In genomic region chr4:7049739-7050138, GRCh38 we compare ENCODE assay signal across 17 cellular contexts. TPM values are rescaled to one million over a fixed set of nuclear protein-coding genes. Genes with fewer than 3 reads are reported as not detected.
DNase-seq lines count a peak whose midpoint lies in the region; ATAC-seq and TF ChIP-seq lines count a peak whose summit lies in the region.
"Had no signal": no experiment of that assay in that cellular context is flagged by ENCODE, and none has a peak within 500 bp of the region (broad histone marks: within the 10 kb centered on the region; RNA-seq: fewer than 3 reads in every experiment).

No MANE protein-coding gene starts in this region.

- H3K4me3 Mint-ChIP-seq in stimulated activated effector memory CD8-positive, alpha-beta T cell treated with anti-CD3 and anti-CD28 coated beads, Interleukin-12 subunit alpha, Interleukin-12 subunit beta, amount 100 ng/mL, for 72 hours, result no peak overlapping the region
- H3K4me3 Mint-ChIP-seq in activated CD8-positive, alpha-beta memory T cell treated with anti-CD3 and anti-CD28 coated beads, Interleukin-2, amount 10 ng/mL, durations not matched to agents 7 days and 5 days, result no peak overlapping the region

- POLR2A ChIA-PET in RWPE1 (lab: Yijun Ruan, JAX; ENCODE audit: low non-redundant PET), result no interaction called here

- H3K27ac ChIP-seq in RWPE1, result peak overlapping the region; percentile 6; the same call in 1 of the 2 replicates

- H3K4me1 Mint-ChIP-seq in stimulated activated effector memory CD8-positive, alpha-beta T cell treated with anti-CD3 and anti-CD28 coated beads, Interleukin-12 subunit alpha, Interleukin-12 subunit beta, amount 100 ng/mL, for 72 hours, result peaks cover 68% of the 10 kb centered on the region
- peaks cover 36% of the 10 kb centered on the region for H3K4me1 Mint-ChIP-seq in activated CD8-positive, alpha-beta memory T cell treated with anti-CD3 and anti-CD28 coated beads, Interleukin-2, amount 10 ng/mL, durations not matched to agents 7 days and 5 days

- peaks cover 6 to 7% of the 10 kb centered on the region in 2 donors for H3K36me3 Mint-ChIP-seq in activated naive CD4-positive, alpha-beta T cell treated with anti-CD3 and anti-CD28 coated beads, Interleukin-2, amount 50 U/mL, for 72 hours
- peaks cover 27% of the 10 kb centered on the region for H3K36me3 Mint-ChIP-seq in stimulated activated effector memory CD8-positive, alpha-beta T cell treated with anti-CD3 and anti-CD28 coated beads, Interleukin-12 subunit alpha, Interleukin-12 subunit beta, amount 100 ng/mL, for 72 hours
- H3K36me3 Mint-ChIP-seq in activated CD8-positive, alpha-beta memory T cell treated with anti-CD3 and anti-CD28 coated beads, Interleukin-2, amount 10 ng/mL, durations not matched to agents 7 days and 5 days, result peaks cover 8% of the 10 kb centered on the region

- peak overlapping the region; percentile 55 to 70 for H3K27ac Mint-ChIP-seq in activated naive CD4-positive, alpha-beta T cell treated with anti-CD3 and anti-CD28 coated beads, Interleukin-2, amount 50 U/mL, for 72 hours
- peak overlapping the region; percentile 88 for H3K27ac Mint-ChIP-seq in stimulated activated effector memory CD8-positive, alpha-beta T cell treated with anti-CD3 and anti-CD28 coated beads, Interleukin-12 subunit alpha, Interleukin-12 subunit beta, amount 100 ng/mL, for 72 hours
- H3K27ac Mint-ChIP-seq in activated CD8-positive, alpha-beta memory T cell treated with anti-CD3 and anti-CD28 coated beads, Interleukin-2, amount 10 ng/mL, durations not matched to agents 7 days and 5 days, result no peak overlapping the region

- no peaks in the 10 kb centered on the region for H3K27me3 Mint-ChIP-seq in activated CD8-positive, alpha-beta memory T cell treated with anti-CD3 and anti-CD28 coated beads, Interleukin-2, amount 10 ng/mL, durations not matched to agents 7 days and 5 days

- no peak for DNase-seq in activated naive CD4-positive, alpha-beta T cell treated with anti-CD3 and anti-CD28 coated beads, Interleukin-2, amount 50 U/mL, for 72 hours (ENCODE audit: low spot score in 2 of 2)
- no peak for DNase-seq in activated naive CD4-positive, alpha-beta T cell treated with anti-CD3 and anti-CD28 coated beads, Interleukin-2, amount 50 U/mL, for 16 hours
- DNase-seq in RWPE1 (ENCODE audit: low spot score), result no peak
- DNase-seq in left ventricle myocardium superior, result peak; percentile 27
- no peak for DNase-seq in stimulated activated effector memory CD8-positive, alpha-beta T cell treated with anti-CD3 and anti-CD28 coated beads, Interleukin-12 subunit alpha, Interleukin-12 subunit beta, amount 100 ng/mL, for 72 hours (ENCODE audit: low spot score in 2 of 2)
- no peak for DNase-seq in activated CD8-positive, alpha-beta memory T cell treated with anti-CD3 and anti-CD28 coated beads, Interleukin-2, amount 10 ng/mL, durations not matched to agents 7 days and 5 days
- DNase-seq in NCI-H2196 treated with DMSO at 0.1 percent for 48 hours (lab: John Stamatoyannopoulos, UW; ENCODE audit: unreplicated experiment), result no peak
- DNase-seq: Caco-2, DMS153, H7, MG63, NCI-H1105, NCI-H1694 treated with DMSO at 0.1 percent for 48 hours, NCI-H2107, NCI-H226, NCI-H524 treated with DMSO at 0.1 percent for 48 hours had no signal

- intact Hi-C loops in left ventricle myocardium superior (cut with micrococcal nuclease), result loop anchor here (10.0 kb wide), 1 partner anchor 65 kb away; no protein-coding TSS in a partner anchor

- TF ChIP-seq CTCF in RWPE1 (conservative IDR thresholded peaks at IDR 0.05; ENCODE audit: low read depth), result no peak

- no peak for ATAC-seq in activated naive CD4-positive, alpha-beta T cell treated with anti-CD3 and anti-CD28 coated beads, Interleukin-2, amount 50 U/mL, for 72 hours
- ATAC-seq in left ventricle myocardium superior, result peak; percentile 28
- ATAC-seq in stimulated activated effector memory CD8-positive, alpha-beta T cell treated with anti-CD3 and anti-CD28 coated beads, Interleukin-12 subunit alpha, Interleukin-12 subunit beta, amount 100 ng/mL, for 72 hours, result no peak
- no peak for ATAC-seq in activated CD8-positive, alpha-beta memory T cell treated with anti-CD3 and anti-CD28 coated beads, Interleukin-2, amount 10 ng/mL, durations not matched to agents 7 days and 5 days
- no peak for ATAC-seq in activated CD4-positive, CD25-positive, alpha-beta regulatory T cell treated with anti-CD3 and anti-CD28 coated beads, Interleukin-2, amount 50 U/mL, for 24 hours

- no peaks in the 10 kb centered on the region for H3K9me3 Mint-ChIP-seq in activated naive CD4-positive, alpha-beta T cell treated with anti-CD3 and anti-CD28 coated beads, Interleukin-2, amount 50 U/mL, for 72 hours
- H3K9me3 Mint-ChIP-seq in stimulated activated effector memory CD8-positive, alpha-beta T cell treated with anti-CD3 and anti-CD28 coated beads, Interleukin-12 subunit alpha, Interleukin-12 subunit beta, amount 100 ng/mL, for 72 hours, result no peaks in the 10 kb centered on the region
- H3K9me3 Mint-ChIP-seq in activated CD8-positive, alpha-beta memory T cell treated with anti-CD3 and anti-CD28 coated beads, Interleukin-2, amount 10 ng/mL, durations not matched to agents 7 days and 5 days (ENCODE audit: low read depth), result no peaks in the 10 kb centered on the region

- CTCF ChIA-PET in RWPE1 (lab: Yijun Ruan, JAX), result no interaction called here
- CTCF ChIA-PET in activated CD8-positive, alpha-beta memory T cell treated with anti-CD3 and anti-CD28 coated beads, Interleukin-2, amount 10 ng/mL, durations not matched to agents 7 days and 5 days (lab: Charles Lee), result no interaction called here

RNA-seq across cellular contexts. Expression of gene TADA2B, which starts 6.6 kb away (rescaled TPM):
- 10 to 100 TPM; 11.8 to 12.7 TPM for total RNA-seq in activated naive CD4-positive, alpha-beta T cell treated with anti-CD3 and anti-CD28 coated beads, Interleukin-2, amount 50 U/mL, for 72 hours
- total RNA-seq in left ventricle myocardium superior, result 34.6 TPM
- total RNA-seq in activated CD8-positive, alpha-beta memory T cell treated with anti-CD3 and anti-CD28 coated beads, Interleukin-2, amount 10 ng/mL, durations not matched to agents 7 days and 5 days, result 10 to 100 TPM; 16.9 to 21.4 TPM

RNA-seq across cellular contexts. Expression of gene GRPEL1, which starts 18.1 kb away (rescaled TPM):
- total RNA-seq in activated naive CD4-positive, alpha-beta T cell treated with anti-CD3 and anti-CD28 coated beads, Interleukin-2, amount 50 U/mL, for 72 hours, result 10 to 100 TPM; 60.7 to 81.9 TPM
- total RNA-seq in left ventricle myocardium superior, result 62.7 TPM
- 10 to 100 TPM; 40.0 to 59.9 TPM for total RNA-seq in activated CD8-positive, alpha-beta memory T cell treated with anti-CD3 and anti-CD28 coated beads, Interleukin-2, amount 10 ng/mL, durations not matched to agents 7 days and 5 days
